Comparison of ENCODE assay signal across 27 cellular contexts in genomic region chr3:47295322-47295721, GRCh38.
"Had no signal": no experiment of that assay in that cellular context is flagged by ENCODE, and none has a peak within 500 bp of the region (broad histone marks: within the 10 kb centered on the region; RNA-seq: fewer than 3 reads in every experiment).

No MANE protein-coding gene starts in this region.

- H3K9me3 ChIP-seq: heart left ventricle, right atrium auricular region, testis, vagina had no signal

- H3K4me3 Mint-ChIP-seq: activated CD8-positive, alpha-beta T cell treated with anti-CD3 and anti-CD28 coated beads for 36 hours; activated naive CD4-positive, alpha-beta T cell treated with anti-CD3 and anti-CD28 coated beads for 36 hours; activated naive CD8-positive, alpha-beta T cell treated with anti-CD3 and anti-CD28 coated beads, Interleukin-2, amount 10 ng/mL, durations not matched to agents 7 days and 5 days; activated T-cell treated with anti-CD3 and anti-CD28 coated beads, Interleukin-2, amount 50 U/mL, for 4 hours; neural crest cell; type B pancreatic cell had no signal

- H3K9ac ChIP-seq: parathyroid adenoma had no signal

- H3K36me3 ChIP-seq: brain microvascular endothelial cell, right atrium auricular region, vagina had no signal

- H3K9me3 Mint-ChIP-seq: activated CD8-positive, alpha-beta T cell treated with anti-CD3 and anti-CD28 coated beads for 36 hours; activated naive CD4-positive, alpha-beta T cell treated with anti-CD3 and anti-CD28 coated beads for 36 hours; activated naive CD8-positive, alpha-beta T cell treated with anti-CD3 and anti-CD28 coated beads, Interleukin-2, amount 10 ng/mL, durations not matched to agents 7 days and 5 days; activated T-cell treated with anti-CD3 and anti-CD28 coated beads, Interleukin-2, amount 50 U/mL, for 4 hours; immature natural killer cell; naive thymus-derived CD8-positive, alpha-beta T cell; neural crest cell; type B pancreatic cell had no signal

- H3K4me1 Mint-ChIP-seq: neural crest cell had no signal

- H3K27ac Mint-ChIP-seq: activated CD8-positive, alpha-beta T cell treated with anti-CD3 and anti-CD28 coated beads for 36 hours; activated naive CD4-positive, alpha-beta T cell treated with anti-CD3 and anti-CD28 coated beads for 36 hours; activated naive CD8-positive, alpha-beta T cell treated with anti-CD3 and anti-CD28 coated beads, Interleukin-2, amount 10 ng/mL, durations not matched to agents 7 days and 5 days; type B pancreatic cell had no signal

- H2AFZ ChIP-seq: parathyroid adenoma had no signal

- ATAC-seq: activated T-cell treated with anti-CD3 and anti-CD28 coated beads, Interleukin-2, amount 50 U/mL, for 4 hours; heart left ventricle had no signal

- H3K27ac ChIP-seq: brain microvascular endothelial cell, heart left ventricle, parathyroid adenoma, right atrium auricular region, testis, vagina, VCaP had no signal

- H3K4me3 ChIP-seq: heart left ventricle, right atrium auricular region, smooth muscle cell, testis, vagina had no signal

- DNase-seq: activated CD4-positive, alpha-beta T cell treated with anti-CD3 and anti-CD28 coated beads, Interleukin-2, amount 50 U/mL, for 1 hour; activated CD4-positive, CD25-positive, alpha-beta regulatory T cell treated with anti-CD3 and anti-CD28 coated beads, Interleukin-2, amount 50 U/mL, for 72 hours; activated CD8-positive, alpha-beta T cell treated with anti-CD3 and anti-CD28 coated beads for 36 hours; activated naive CD4-positive, alpha-beta T cell treated with anti-CD3 and anti-CD28 coated beads for 36 hours; activated naive CD8-positive, alpha-beta T cell treated with anti-CD3 and anti-CD28 coated beads, Interleukin-2, amount 10 ng/mL, durations not matched to agents 7 days and 5 days; activated T-cell treated with anti-CD3 and anti-CD28 coated beads, Interleukin-2, amount 50 U/mL, for 4 hours; amniotic stem cell; brain microvascular endothelial cell; heart left ventricle; hypothalamus; immature natural killer cell; mesenchymal stem cell; naive thymus-derived CD8-positive, alpha-beta T cell; nucleus accumbens; stimulated activated CD4-positive, alpha-beta T cell treated with anti-CD3 and anti-CD28 coated beads, Interleukin-1b, Interleukin-23, amount 100 ng/mL, for 48 hours; stimulated activated CD4-positive, alpha-beta T cell treated with anti-CD3 and anti-CD28 coated beads, Interleukin-4, amount 100 ng/mL, for 4 hours; stimulated activated CD8-positive, alpha-beta memory T cell treated with anti-CD3 and anti-CD28 coated beads, Interleukin-4, amount 100 ng/mL, for 48 hours; stimulated activated naive CD4-positive, alpha-beta T cell treated with Interleukin-2 at 50 U/mL for 16 hours; T-helper 1 cell; testis had no signal

- H3K4me2 ChIP-seq: smooth muscle cell had no signal

- H3K27me3 ChIP-seq: brain microvascular endothelial cell, heart left ventricle, right atrium auricular region, testis, vagina had no signal

- H3K27me3 Mint-ChIP-seq: activated CD8-positive, alpha-beta T cell treated with anti-CD3 and anti-CD28 coated beads for 36 hours; activated naive CD8-positive, alpha-beta T cell treated with anti-CD3 and anti-CD28 coated beads, Interleukin-2, amount 10 ng/mL, durations not matched to agents 7 days and 5 days; naive thymus-derived CD8-positive, alpha-beta T cell; type B pancreatic cell had no signal
